Comparison of ENCODE assay signal across 1 cellular context in the genomic region with DNA sequence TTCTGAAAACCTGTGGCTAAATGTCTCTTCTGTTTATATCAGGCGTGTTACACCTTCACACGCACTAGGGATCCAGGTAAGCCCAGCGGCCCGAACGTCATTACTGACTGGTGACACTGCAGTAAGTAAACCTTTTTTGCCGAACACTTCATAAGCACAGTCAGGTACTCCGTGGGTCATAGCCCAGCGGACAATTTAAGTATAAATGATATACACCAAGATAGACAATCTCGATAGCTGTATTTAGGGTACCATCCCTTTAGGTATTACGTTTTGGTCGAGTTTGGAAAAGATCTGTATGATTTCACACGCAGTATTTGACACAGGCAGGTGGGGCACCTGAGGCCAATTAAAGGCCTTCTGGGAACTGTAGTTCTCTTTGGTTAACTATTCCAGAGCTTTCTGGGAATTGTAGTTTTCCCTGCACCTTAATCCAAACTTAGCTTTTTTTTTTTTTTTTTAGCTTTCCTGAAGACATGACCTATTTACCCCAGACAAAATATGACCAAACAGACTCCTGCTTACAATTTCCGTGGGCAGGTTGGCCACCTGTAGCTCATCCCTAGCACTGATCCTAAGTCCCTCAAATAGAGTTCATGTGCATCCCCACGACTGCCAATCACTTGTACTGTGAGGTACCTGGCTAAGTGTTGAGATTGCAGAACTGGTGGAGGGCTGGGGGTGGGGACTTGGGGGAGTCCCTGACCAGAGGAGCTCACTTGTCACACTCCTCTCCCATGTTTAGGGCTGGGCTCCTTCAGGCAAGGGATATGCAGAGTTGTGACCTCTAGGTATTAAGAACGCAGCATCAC.
TF ChIP-seq lines count a peak whose summit lies in the region.

No MANE protein-coding gene starts in this region.

TF ChIP-seq in HepG2, 621 proteins besides CTCF, POLR2A, EP300 and RAD21 (continued from another document and continues in another):
- TF ChIP-seq, protein P1, sequence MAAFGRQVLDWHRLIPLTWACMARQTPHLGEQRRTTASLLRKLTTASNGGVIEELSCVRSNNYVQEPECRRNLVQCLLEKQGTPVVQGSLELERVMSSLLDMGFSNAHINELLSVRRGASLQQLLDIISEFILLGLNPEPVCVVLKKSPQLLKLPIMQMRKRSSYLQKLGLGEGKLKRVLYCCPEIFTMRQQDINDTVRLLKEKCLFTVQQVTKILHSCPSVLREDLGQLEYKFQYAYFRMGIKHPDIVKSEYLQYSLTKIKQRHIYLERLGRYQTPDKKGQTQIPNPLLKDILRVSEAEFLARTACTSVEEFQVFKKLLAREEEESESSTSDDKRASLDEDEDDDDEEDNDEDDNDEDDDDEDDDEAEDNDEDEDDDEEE (CRISPR knock-in tag; IDR thresholded peaks at IDR 0.05) = no peak
- no peak; the same call in 1 of the 2 replicates for TF ChIP-seq SRY (CRISPR knock-in tag; IDR thresholded peaks at IDR 0.05)
- no peak for TF ChIP-seq GATA4 (IDR thresholded peaks at IDR 0.05; ENCODE audit: borderline replicate concordance, low read depth)
- TF ChIP-seq ZNF431 (CRISPR knock-in tag; IDR thresholded peaks at IDR 0.05; ENCODE audit: borderline replicate concordance, low read depth) = no peak
- TF ChIP-seq SAP130 (CRISPR knock-in tag; IDR thresholded peaks at IDR 0.05; ENCODE audit: low read depth) = peak; percentile 79
- no peak for TF ChIP-seq ZFP41 (CRISPR knock-in tag; IDR thresholded peaks at IDR 0.05; ENCODE audit: borderline replicate concordance)
- TF ChIP-seq, protein P2, sequence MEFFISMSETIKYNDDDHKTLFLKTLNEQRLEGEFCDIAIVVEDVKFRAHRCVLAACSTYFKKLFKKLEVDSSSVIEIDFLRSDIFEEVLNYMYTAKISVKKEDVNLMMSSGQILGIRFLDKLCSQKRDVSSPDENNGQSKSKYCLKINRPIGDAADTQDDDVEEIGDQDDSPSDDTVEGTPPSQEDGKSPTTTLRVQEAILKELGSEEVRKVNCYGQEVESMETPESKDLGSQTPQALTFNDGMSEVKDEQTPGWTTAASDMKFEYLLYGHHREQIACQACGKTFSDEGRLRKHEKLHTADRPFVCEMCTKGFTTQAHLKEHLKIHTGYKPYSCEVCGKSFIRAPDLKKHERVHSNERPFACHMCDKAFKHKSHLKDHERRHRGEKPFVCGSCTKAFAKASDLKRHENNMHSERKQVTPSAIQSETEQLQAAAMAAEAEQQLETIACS (CRISPR knock-in tag; IDR thresholded peaks at IDR 0.05) = peak; percentile 61
- no peak for TF ChIP-seq ZNF292 (CRISPR knock-in tag; IDR thresholded peaks at IDR 0.05; ENCODE audit: borderline replicate concordance, low read depth)
- TF ChIP-seq HMG20A (CRISPR knock-in tag; IDR thresholded peaks at IDR 0.05; ENCODE audit: borderline replicate concordance) = no peak
- no peak for TF ChIP-seq TCF7L2 (IDR thresholded peaks at IDR 0.05; ENCODE audit: low read depth, low read length)
- no peak for TF ChIP-seq NR3C1 (CRISPR knock-in tag; IDR thresholded peaks at IDR 0.05)
- no peak for TF ChIP-seq KDM6A (CRISPR knock-in tag; IDR thresholded peaks at IDR 0.05; ENCODE audit: low read depth)
- TF ChIP-seq ZNF496 (CRISPR knock-in tag; IDR thresholded peaks at IDR 0.05; ENCODE audit: insufficient replicate concordance) = no peak
- TF ChIP-seq, protein P3, sequence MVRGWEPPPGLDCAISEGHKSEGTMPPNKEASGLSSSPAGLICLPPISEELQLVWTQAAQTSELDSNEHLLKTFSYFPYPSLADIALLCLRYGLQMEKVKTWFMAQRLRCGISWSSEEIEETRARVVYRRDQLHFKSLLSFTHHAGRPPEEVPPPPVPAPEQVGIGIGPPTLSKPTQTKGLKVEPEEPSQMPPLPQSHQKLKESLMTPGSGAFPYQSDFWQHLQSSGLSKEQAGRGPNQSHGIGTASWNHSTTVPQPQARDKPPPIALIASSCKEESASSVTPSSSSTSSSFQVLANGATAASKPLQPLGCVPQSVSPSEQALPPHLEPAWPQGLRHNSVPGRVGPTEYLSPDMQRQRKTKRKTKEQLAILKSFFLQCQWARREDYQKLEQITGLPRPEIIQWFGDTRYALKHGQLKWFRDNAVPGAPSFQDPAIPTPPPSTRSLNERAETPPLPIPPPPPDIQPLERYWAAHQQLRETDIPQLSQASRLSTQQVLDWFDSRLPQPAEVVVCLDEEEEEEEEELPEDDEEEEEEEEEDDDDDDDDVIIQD (CRISPR knock-in tag; IDR thresholded peaks at IDR 0.05; ENCODE audit: low read depth) = no peak; the same call in 1 of the 2 replicates
- no peak for TF ChIP-seq ZNF83 (CRISPR knock-in tag; IDR thresholded peaks at IDR 0.05; ENCODE audit: borderline replicate concordance)
- TF ChIP-seq NR2C2 (CRISPR knock-in tag; IDR thresholded peaks at IDR 0.05; ENCODE audit: borderline replicate concordance) = peak; percentile 25; the same call in 1 of the 2 replicates
- no peak for TF ChIP-seq SP5 (CRISPR knock-in tag; IDR thresholded peaks at IDR 0.05; ENCODE audit: borderline replicate concordance, low read depth)
- TF ChIP-seq AKAP8 (CRISPR knock-in tag; IDR thresholded peaks at IDR 0.05) = peak; percentile 49; the same call in 1 of the 2 replicates
- TF ChIP-seq MAF1 (CRISPR knock-in tag; IDR thresholded peaks at IDR 0.05; ENCODE audit: borderline replicate concordance) = no peak
- peak; percentile 55; the same call in 1 of the 2 replicates for TF ChIP-seq GATAD1 (CRISPR knock-in tag; IDR thresholded peaks at IDR 0.05)
- peak; percentile 81; the same call in 1 of the 2 replicates for TF ChIP-seq ZNF326 (CRISPR knock-in tag; IDR thresholded peaks at IDR 0.05; ENCODE audit: borderline replicate concordance)
- TF ChIP-seq ZNF160 (CRISPR knock-in tag; IDR thresholded peaks at IDR 0.05) = no peak
- TF ChIP-seq, protein P4, sequence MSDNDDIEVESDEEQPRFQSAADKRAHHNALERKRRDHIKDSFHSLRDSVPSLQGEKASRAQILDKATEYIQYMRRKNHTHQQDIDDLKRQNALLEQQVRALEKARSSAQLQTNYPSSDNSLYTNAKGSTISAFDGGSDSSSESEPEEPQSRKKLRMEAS (IDR thresholded peaks at IDR 0.05) = no peak; the same call in 1 of the 2 replicates
- TF ChIP-seq ZNF75D (CRISPR knock-in tag; IDR thresholded peaks at IDR 0.05; ENCODE audit: borderline replicate concordance) = no peak
- TF ChIP-seq, protein P5, sequence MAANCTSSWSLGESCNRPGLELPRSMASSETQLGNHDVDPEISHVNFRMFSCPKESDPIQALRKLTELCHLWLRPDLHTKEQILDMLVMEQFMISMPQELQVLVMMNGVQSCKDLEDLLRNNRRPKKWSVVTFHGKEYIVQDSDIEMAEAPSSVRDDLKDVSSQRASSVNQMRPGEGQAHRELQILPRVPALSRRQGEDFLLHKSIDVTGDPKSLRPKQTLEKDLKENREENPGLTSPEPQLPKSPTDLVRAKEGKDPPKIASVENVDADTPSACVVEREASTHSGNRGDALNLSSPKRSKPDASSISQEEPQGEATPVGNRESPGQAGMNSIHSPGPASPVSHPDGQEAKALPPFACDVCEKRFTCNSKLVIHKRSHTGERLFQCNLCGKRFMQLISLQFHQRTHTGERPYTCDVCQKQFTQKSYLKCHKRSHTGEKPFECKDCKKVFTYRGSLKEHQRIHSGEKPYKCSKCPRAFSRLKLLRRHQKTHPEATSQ (CRISPR knock-in tag; IDR thresholded peaks at IDR 0.05; ENCODE audit: borderline replicate concordance) = 0 out of 2 replicates have a peak, but pooled peaks have one; percentile 34
- TF ChIP-seq ZC3H4 (CRISPR knock-in tag; IDR thresholded peaks at IDR 0.05; ENCODE audit: borderline replicate concordance) = no peak
- TF ChIP-seq ZNF879 (CRISPR knock-in tag; IDR thresholded peaks at IDR 0.05) = no peak
- no peak for TF ChIP-seq NFRKB (IDR thresholded peaks at IDR 0.05)
- TF ChIP-seq, protein P6, sequence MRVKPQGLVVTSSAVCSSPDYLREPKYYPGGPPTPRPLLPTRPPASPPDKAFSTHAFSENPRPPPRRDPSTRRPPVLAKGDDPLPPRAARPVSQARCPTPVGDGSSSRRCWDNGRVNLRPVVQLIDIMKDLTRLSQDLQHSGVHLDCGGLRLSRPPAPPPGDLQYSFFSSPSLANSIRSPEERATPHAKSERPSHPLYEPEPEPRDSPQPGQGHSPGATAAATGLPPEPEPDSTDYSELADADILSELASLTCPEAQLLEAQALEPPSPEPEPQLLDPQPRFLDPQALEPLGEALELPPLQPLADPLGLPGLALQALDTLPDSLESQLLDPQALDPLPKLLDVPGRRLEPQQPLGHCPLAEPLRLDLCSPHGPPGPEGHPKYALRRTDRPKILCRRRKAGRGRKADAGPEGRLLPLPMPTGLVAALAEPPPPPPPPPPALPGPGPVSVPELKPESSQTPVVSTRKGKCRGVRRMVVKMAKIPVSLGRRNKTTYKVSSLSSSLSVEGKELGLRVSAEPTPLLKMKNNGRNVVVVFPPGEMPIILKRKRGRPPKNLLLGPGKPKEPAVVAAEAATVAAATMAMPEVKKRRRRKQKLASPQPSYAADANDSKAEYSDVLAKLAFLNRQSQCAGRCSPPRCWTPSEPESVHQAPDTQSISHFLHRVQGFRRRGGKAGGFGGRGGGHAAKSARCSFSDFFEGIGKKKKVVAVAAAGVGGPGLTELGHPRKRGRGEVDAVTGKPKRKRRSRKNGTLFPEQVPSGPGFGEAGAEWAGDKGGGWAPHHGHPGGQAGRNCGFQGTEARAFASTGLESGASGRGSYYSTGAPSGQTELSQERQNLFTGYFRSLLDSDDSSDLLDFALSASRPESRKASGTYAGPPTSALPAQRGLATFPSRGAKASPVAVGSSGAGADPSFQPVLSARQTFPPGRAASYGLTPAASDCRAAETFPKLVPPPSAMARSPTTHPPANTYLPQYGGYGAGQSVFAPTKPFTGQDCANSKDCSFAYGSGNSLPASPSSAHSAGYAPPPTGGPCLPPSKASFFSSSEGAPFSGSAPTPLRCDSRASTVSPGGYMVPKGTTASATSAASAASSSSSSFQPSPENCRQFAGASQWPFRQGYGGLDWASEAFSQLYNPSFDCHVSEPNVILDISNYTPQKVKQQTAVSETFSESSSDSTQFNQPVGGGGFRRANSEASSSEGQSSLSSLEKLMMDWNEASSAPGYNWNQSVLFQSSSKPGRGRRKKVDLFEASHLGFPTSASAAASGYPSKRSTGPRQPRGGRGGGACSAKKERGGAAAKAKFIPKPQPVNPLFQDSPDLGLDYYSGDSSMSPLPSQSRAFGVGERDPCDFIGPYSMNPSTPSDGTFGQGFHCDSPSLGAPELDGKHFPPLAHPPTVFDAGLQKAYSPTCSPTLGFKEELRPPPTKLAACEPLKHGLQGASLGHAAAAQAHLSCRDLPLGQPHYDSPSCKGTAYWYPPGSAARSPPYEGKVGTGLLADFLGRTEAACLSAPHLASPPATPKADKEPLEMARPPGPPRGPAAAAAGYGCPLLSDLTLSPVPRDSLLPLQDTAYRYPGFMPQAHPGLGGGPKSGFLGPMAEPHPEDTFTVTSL (CRISPR knock-in tag; IDR thresholded peaks at IDR 0.05; ENCODE audit: borderline replicate concordance) = no peak
- no peak for TF ChIP-seq DPF2 (CRISPR knock-in tag; IDR thresholded peaks at IDR 0.05; ENCODE audit: borderline replicate concordance, low read depth)
- TF ChIP-seq POLR2AphosphoS5 (IDR thresholded peaks at IDR 0.05; ENCODE audit: low read depth, low read length) = peak; percentile 29; the same call in 1 of the 2 replicates
- TF ChIP-seq, protein P7, sequence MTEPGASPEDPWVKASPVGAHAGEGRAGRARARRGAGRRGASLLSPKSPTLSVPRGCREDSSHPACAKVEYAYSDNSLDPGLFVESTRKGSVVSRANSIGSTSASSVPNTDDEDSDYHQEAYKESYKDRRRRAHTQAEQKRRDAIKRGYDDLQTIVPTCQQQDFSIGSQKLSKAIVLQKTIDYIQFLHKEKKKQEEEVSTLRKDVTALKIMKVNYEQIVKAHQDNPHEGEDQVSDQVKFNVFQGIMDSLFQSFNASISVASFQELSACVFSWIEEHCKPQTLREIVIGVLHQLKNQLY (CRISPR knock-in tag; IDR thresholded peaks at IDR 0.05) = no peak
- no peak for TF ChIP-seq SATB2 (CRISPR knock-in tag; IDR thresholded peaks at IDR 0.05)
- TF ChIP-seq STAG1 (CRISPR knock-in tag; IDR thresholded peaks at IDR 0.05) = peak; percentile 17; the same call in 1 of the 2 replicates
- peak; percentile 66; the same call in 1 of the 2 replicates for TF ChIP-seq RXRB (CRISPR knock-in tag; IDR thresholded peaks at IDR 0.05; ENCODE audit: borderline replicate concordance)
- no peak for TF ChIP-seq HOXD1 (CRISPR knock-in tag; IDR thresholded peaks at IDR 0.05)
- TF ChIP-seq, protein P8, sequence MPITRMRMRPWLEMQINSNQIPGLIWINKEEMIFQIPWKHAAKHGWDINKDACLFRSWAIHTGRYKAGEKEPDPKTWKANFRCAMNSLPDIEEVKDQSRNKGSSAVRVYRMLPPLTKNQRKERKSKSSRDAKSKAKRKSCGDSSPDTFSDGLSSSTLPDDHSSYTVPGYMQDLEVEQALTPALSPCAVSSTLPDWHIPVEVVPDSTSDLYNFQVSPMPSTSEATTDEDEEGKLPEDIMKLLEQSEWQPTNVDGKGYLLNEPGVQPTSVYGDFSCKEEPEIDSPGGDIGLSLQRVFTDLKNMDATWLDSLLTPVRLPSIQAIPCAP (CRISPR knock-in tag; IDR thresholded peaks at IDR 0.05; ENCODE audit: low read depth) = no peak
- TF ChIP-seq NR1H2 (CRISPR knock-in tag; IDR thresholded peaks at IDR 0.05; ENCODE audit: borderline replicate concordance, low read depth) = no peak
- TF ChIP-seq, protein P9, sequence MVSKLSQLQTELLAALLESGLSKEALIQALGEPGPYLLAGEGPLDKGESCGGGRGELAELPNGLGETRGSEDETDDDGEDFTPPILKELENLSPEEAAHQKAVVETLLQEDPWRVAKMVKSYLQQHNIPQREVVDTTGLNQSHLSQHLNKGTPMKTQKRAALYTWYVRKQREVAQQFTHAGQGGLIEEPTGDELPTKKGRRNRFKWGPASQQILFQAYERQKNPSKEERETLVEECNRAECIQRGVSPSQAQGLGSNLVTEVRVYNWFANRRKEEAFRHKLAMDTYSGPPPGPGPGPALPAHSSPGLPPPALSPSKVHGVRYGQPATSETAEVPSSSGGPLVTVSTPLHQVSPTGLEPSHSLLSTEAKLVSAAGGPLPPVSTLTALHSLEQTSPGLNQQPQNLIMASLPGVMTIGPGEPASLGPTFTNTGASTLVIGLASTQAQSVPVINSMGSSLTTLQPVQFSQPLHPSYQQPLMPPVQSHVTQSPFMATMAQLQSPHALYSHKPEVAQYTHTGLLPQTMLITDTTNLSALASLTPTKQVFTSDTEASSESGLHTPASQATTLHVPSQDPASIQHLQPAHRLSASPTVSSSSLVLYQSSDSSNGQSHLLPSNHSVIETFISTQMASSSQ (IDR thresholded peaks at IDR 0.05; ENCODE audit: low read depth) = 0 out of 2 replicates have a peak, but pooled peaks have one; percentile 30
- TF ChIP-seq, protein P9 (CRISPR knock-in tag; IDR thresholded peaks at IDR 0.05; ENCODE audit: borderline replicate concordance) = no peak
- TF ChIP-seq MTF1 (CRISPR knock-in tag; IDR thresholded peaks at IDR 0.05) = no peak
